Comparison of ENCODE assay signal across 13 cellular contexts in the genomic region with DNA sequence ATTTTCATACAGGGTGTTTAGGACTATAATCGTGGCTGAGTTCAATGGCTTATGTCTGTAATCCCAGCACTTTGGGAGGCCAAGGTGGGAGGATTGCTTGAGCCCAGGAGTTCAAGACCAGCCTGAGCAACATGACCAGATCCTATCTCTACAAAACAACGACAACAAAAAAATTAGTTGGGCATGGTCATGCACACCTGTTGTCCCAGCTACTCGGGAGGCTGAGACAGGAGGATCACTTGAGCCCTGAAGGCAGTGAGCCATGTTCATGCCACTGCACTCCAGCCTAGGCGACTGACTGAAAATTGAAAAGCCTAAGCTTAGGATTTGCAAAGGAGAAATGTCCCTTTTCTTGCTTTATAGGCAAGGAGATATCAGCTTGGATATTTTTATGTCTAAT. TPM values are rescaled to one million over a fixed set of nuclear protein-coding genes. Genes with fewer than 3 reads are reported as not detected.
DNase-seq lines count a peak whose midpoint lies in the region; ATAC-seq and TF ChIP-seq lines count a peak whose summit lies in the region.
"Had no signal": no experiment of that assay in that cellular context is flagged by ENCODE, and none has a peak within 500 bp of the region (broad histone marks: within the 10 kb centered on the region; RNA-seq: fewer than 3 reads in every experiment).

No MANE protein-coding gene starts in this region.

- intact Hi-C loops in naive thymus-derived CD4-positive, alpha-beta T cell (cut with micrococcal nuclease): loop anchor here (1.0 to 10.0 kb wide), 4 partner anchors 185 to 722 kb away; partner anchors contain the start of genes CRELD1 (in 1 of the 2), RPUSD3 (in 1 of the 2), SETD5 (in 1 of the 2) and TADA3 (in 1 of the 2)

- peaks cover 0 to 4% (median 0%) of the 10 kb centered on the region in 11 donors for H3K9me3 Mint-ChIP-seq in naive thymus-derived CD4-positive, alpha-beta T cell

- H3K4me3 Mint-ChIP-seq in naive thymus-derived CD4-positive, alpha-beta T cell: peak overlapping the region; percentile 91 to 100 (median 98)

- H3K9ac ChIP-seq in BLaER1 treated with 17β-estradiol and CSF1 and Interleukin-3, amounts not matched to agents 10 nM and 100 nM: peak overlapping the region; percentile 78 to 89 (median 87); a peak in 21 of 22 replicates
- H3K9ac ChIP-seq in adipocyte (ENCODE audit: low read length): peak overlapping the region; percentile 94

- no peak for TF ChIP-seq CTCF in HL-60 (IDR thresholded peaks at IDR 0.05; ENCODE audit: insufficient read depth, low read length)

- CTCF ChIA-PET in naive thymus-derived CD4-positive, alpha-beta T cell (lab: Charles Lee): interaction anchor here (0.6 kb wide), 1 partner anchor 57 kb away, joined by 3 read pairs; no protein-coding TSS in a partner anchor

- no peaks in the 10 kb centered on the region for H3K9me3 ChIP-seq in BLaER1 treated with 17β-estradiol and CSF1 and Interleukin-3, amounts not matched to agents 10 nM and 100 nM (replicated peaks in 1 of 11)
- no peaks in the 10 kb centered on the region for H3K9me3 ChIP-seq in adipocyte (ENCODE audit: control insufficient read depth, low read length)
- H3K9me3 ChIP-seq in naive thymus-derived CD4-positive, alpha-beta T cell (ENCODE audit: control insufficient read depth in 2 of 3, low read length in 3 of 3): no peaks in the 10 kb centered on the region
- H3K9me3 ChIP-seq: gastroesophageal sphincter had no signal

- peaks cover 37 to 52% (median 44%) of the 10 kb centered on the region in 11 experiments for H3K36me3 ChIP-seq in BLaER1 treated with 17β-estradiol and CSF1 and Interleukin-3, amounts not matched to agents 10 nM and 100 nM
- peaks cover 9% of the 10 kb centered on the region for H3K36me3 ChIP-seq in adipocyte (ENCODE audit: control insufficient read depth, insufficient read depth, low read length, severe bottlenecking)
- H3K36me3 ChIP-seq in naive thymus-derived CD4-positive, alpha-beta T cell (ENCODE audit: control insufficient read depth in 2 of 3, insufficient read depth in 3 of 3, low read length in 3 of 3): peaks cover 0 to 10% (median 0%) of the 10 kb centered on the region in 3 experiments

- H3K27ac Mint-ChIP-seq in naive thymus-derived CD4-positive, alpha-beta T cell: peak overlapping the region; percentile 92 to 99 (median 98)

- H3K27ac ChIP-seq in BLaER1 treated with 17β-estradiol and CSF1 and Interleukin-3, amounts not matched to agents 10 nM and 100 nM: peak overlapping the region in 2 of 11 experiments; percentile 87 to 88; a peak in 1 of 22 replicates
- H3K27ac ChIP-seq in HL-60 (replicated peaks): no peak overlapping the region
- peak overlapping the region; percentile 85 for H3K27ac ChIP-seq in naive thymus-derived CD4-positive, alpha-beta T cell (ENCODE audit: low read depth, low read length)

- H3K27me3 Mint-ChIP-seq in naive thymus-derived CD4-positive, alpha-beta T cell: peaks cover 0 to 2% (median 0%) of the 10 kb centered on the region in 5 donors

- peak overlapping the region; percentile 82 to 98 (median 93) for H3K4me2 ChIP-seq in BLaER1 treated with 17β-estradiol and CSF1 and Interleukin-3, amounts not matched to agents 10 nM and 100 nM

- peaks cover 27 to 57% (median 49%) of the 10 kb centered on the region in 7 donors for H3K4me1 Mint-ChIP-seq in naive thymus-derived CD4-positive, alpha-beta T cell

- DNase-seq in HL-60 (ENCODE audit: low read depth in 1 of 2, low spot score in 1 of 2) (no peak), adipocyte (ENCODE audit: low read depth) (no peak), NCI-H748 treated with DMSO at 0.1 percent for 48 hours (lab: John Stamatoyannopoulos, UW) (no peak), NOMO-1 treated with dmso at 0.1 percent for 144 hours (lab: John Stamatoyannopoulos, UW; ENCODE audit: unreplicated experiment) (no peak)
- DNase-seq in naive thymus-derived CD4-positive, alpha-beta T cell: no peak
- DNase-seq in activated effector memory CD4-positive, alpha-beta T cell treated with Interleukin-2 at 50 U/mL for 16 hours: no peak
- DNase-seq: DMS79 treated with DMSO at 0.1 percent for 48 hours; NCI-H1105 treated with DMSO at 0.1 percent for 48 hours; SHP77 treated with DMSO at 0.1 percent for 48 hours; stimulated activated naive CD4-positive, alpha-beta T cell treated with Interleukin-2 at 50 U/mL for 16 hours had no signal

- POLR2A ChIA-PET in naive thymus-derived CD4-positive, alpha-beta T cell (lab: Charles Lee): interaction anchor here (0.8 to 2.8 kb wide), 7 partner anchors 9 to 184 kb away, joined by 3 to 12 read pairs (median 3); partner anchors contain the start of genes CRELD1, TATDN2 and VHL

- peaks cover 29 to 61% (median 59%) of the 10 kb centered on the region in 11 experiments; a peak in 20 of 22 replicates for H4K20me1 ChIP-seq in BLaER1 treated with 17β-estradiol and CSF1 and Interleukin-3, amounts not matched to agents 10 nM and 100 nM

- peak overlapping the region; percentile 76 to 96 (median 84); a peak in 19 of 20 replicates for H3K4me3 ChIP-seq in BLaER1 treated with 17β-estradiol and CSF1 and Interleukin-3, amounts not matched to agents 10 nM and 100 nM
- H3K4me3 ChIP-seq in HL-60 (replicated peaks; ENCODE audit: insufficient read depth, low read length) (0 out of 2 replicates have a peak overlapping the region, but pooled peaks have one; percentile 94), adipocyte (ENCODE audit: low read length) (peak overlapping the region; percentile 99)
- H3K4me3 ChIP-seq in naive thymus-derived CD4-positive, alpha-beta T cell (ENCODE audit: low read length): peak overlapping the region; percentile 83

- peaks cover 0 to 23% (median 7%) of the 10 kb centered on the region in 5 donors for H3K36me3 Mint-ChIP-seq in naive thymus-derived CD4-positive, alpha-beta T cell

- H3K27me3 ChIP-seq in BLaER1 treated with 17β-estradiol and CSF1 and Interleukin-3, amounts not matched to agents 10 nM and 100 nM: no peaks in the 10 kb centered on the region
- H3K27me3 ChIP-seq in HL-60 (ENCODE audit: insufficient read depth, poor library complexity, severe bottlenecking) (no peaks in the 10 kb centered on the region), adipocyte (replicated peaks; ENCODE audit: control insufficient read depth, insufficient read depth, low read length) (no peaks in the 10 kb centered on the region)
- H3K27me3 ChIP-seq in naive thymus-derived CD4-positive, alpha-beta T cell (ENCODE audit: control insufficient read depth in 2 of 2, insufficient read depth in 2 of 2, low read length in 2 of 2): no peaks in the 10 kb centered on the region
- H3K27me3 ChIP-seq: gastroesophageal sphincter had no signal

- peaks cover 24 to 41% (median 34%) of the 10 kb centered on the region in 10 experiments for H3K4me1 ChIP-seq in BLaER1 treated with 17β-estradiol and CSF1 and Interleukin-3, amounts not matched to agents 10 nM and 100 nM
- peaks cover 15% of the 10 kb centered on the region for H3K4me1 ChIP-seq in adipocyte (ENCODE audit: control insufficient read depth, insufficient read depth, low read length)
- H3K4me1 ChIP-seq in naive thymus-derived CD4-positive, alpha-beta T cell (ENCODE audit: control insufficient read depth in 2 of 2, insufficient read depth in 2 of 2, low read length in 2 of 2): peaks cover 11 to 13% of the 10 kb centered on the region in 2 donors

- ATAC-seq in naive thymus-derived CD4-positive, alpha-beta T cell: no peak
- no peak for ATAC-seq in GM19023 (IDR thresholded peaks at IDR 0.05; ENCODE audit: unreplicated experiment)
- ATAC-seq: gastroesophageal sphincter had no signal

RNA-seq across cellular contexts. Expression of gene BRK1, which starts 1.5 kb away (rescaled TPM):
- 100 to 1,000 TPM in 1 of 5 experiments, 10 to 100 TPM in 4; 40.9 to 117 (median 65.8) TPM for total RNA-seq in naive thymus-derived CD4-positive, alpha-beta T cell
- polyA plus RNA-seq in naive thymus-derived CD4-positive, alpha-beta T cell: 100 to 1,000 TPM; 212 to 256 TPM

RNA-seq across cellular contexts. Expression of gene FANCD2OS, which starts 8.9 kb away (rescaled TPM):
- not detected for total RNA-seq in naive thymus-derived CD4-positive, alpha-beta T cell
- not detected for polyA plus RNA-seq in naive thymus-derived CD4-positive, alpha-beta T cell

RNA-seq across cellular contexts. Expression of gene VHL, which starts 24.6 kb away (rescaled TPM):
- total RNA-seq in naive thymus-derived CD4-positive, alpha-beta T cell: 10 to 100 TPM; 56.8 to 77.0 (median 67.0) TPM
- polyA plus RNA-seq in naive thymus-derived CD4-positive, alpha-beta T cell: 10 to 100 TPM; 16.7 to 34.6 TPM

RNA-seq across cellular contexts. Expression of gene IRAK2, which starts 47.8 kb away (rescaled TPM):
- 1 to 10 TPM; 1.5 to 4.8 (median 2.3) TPM for total RNA-seq in naive thymus-derived CD4-positive, alpha-beta T cell
- 1 to 10 TPM; 2.3 to 3.8 TPM for polyA plus RNA-seq in naive thymus-derived CD4-positive, alpha-beta T cell
